ENCODE assay signal across 21 cellular contexts in genomic region chr14:93303659-93304058, GRCh38. TPM values are rescaled to one million over a fixed set of nuclear protein-coding genes. Genes with fewer than 3 reads are reported as not detected.
DNase-seq lines count a peak whose midpoint lies in the region; ATAC-seq and TF ChIP-seq lines count a peak whose summit lies in the region.
"Had no signal": no experiment of that assay in that cellular context is flagged by ENCODE, and none has a peak within 500 bp of the region (broad histone marks: within the 10 kb centered on the region; RNA-seq: fewer than 3 reads in every experiment).

No MANE protein-coding gene starts in this region.

- POLR2A ChIA-PET in HEK293T (lab: Yijun Ruan, JAX), result no interaction called here

- 29% methylated on average over 3 of the region's 3 CpGs for WGBS in right cardiac atrium

- peaks cover 15% of the 10 kb centered on the region for H3K4me1 ChIP-seq in right cardiac atrium (ENCODE audit: control insufficient read depth, insufficient read depth, low read length)

- 0 out of 2 replicates have a peak, but pooled peaks cover 4% of the 10 kb centered on the region for H3K36me3 ChIP-seq in WERI-Rb-1

- H3K9me3 ChIP-seq in WERI-Rb-1 (ENCODE audit: severe bottlenecking) (peaks cover 2% of the 10 kb centered on the region), right cardiac atrium (ENCODE audit: control insufficient read depth, low read length) (no peaks in the 10 kb centered on the region)
- H3K9me3 ChIP-seq: psoas muscle had no signal

- peak overlapping the region; percentile 60 for H3K27ac ChIP-seq in WERI-Rb-1
- H3K27ac ChIP-seq in right cardiac atrium (ENCODE audit: low read length), result no peak overlapping the region
- H3K27ac ChIP-seq: psoas muscle had no signal

- H3K4me3 ChIP-seq in WERI-Rb-1 (ENCODE audit: low read depth, low read length) (no peak overlapping the region), right cardiac atrium (ENCODE audit: low read length) (no peak overlapping the region)
- H3K4me3 ChIP-seq: psoas muscle had no signal

- peak; percentile 86 to 91 for ATAC-seq in right cardiac atrium
- ATAC-seq: psoas muscle had no signal

- intact Hi-C loops in right cardiac atrium (cut with DNase I), result no loop called here

- H3K27me3 ChIP-seq in WERI-Rb-1 (ENCODE audit: insufficient read depth, low read depth, severe bottlenecking) (no peaks in the 10 kb centered on the region), right cardiac atrium (ENCODE audit: control insufficient read depth, insufficient read depth) (no peaks in the 10 kb centered on the region)

- TF ChIP-seq CTCF in WERI-Rb-1 (IDR thresholded peaks at IDR 0.05; ENCODE audit: low read depth, low read length), result no peak

- DNase-seq in HUDEP-2 (lab: John Stamatoyannopoulos, UW; ENCODE audit: unreplicated experiment in 76 of 76) (peak in 66 of 76 experiments; percentile 11 to 80 (median 56)), WERI-Rb-1 (peak; percentile 87), right cardiac atrium (peak in 2 of 3 donors; percentile 42 to 72), putamen (ENCODE audit: low spot score) (peak; percentile 37), SKM-1 (lab: John Stamatoyannopoulos, UW; ENCODE audit: unreplicated experiment) (no peak), HEK293T (ENCODE audit: extremely low spot score) (no peak), NCI-H1105 (lab: John Stamatoyannopoulos, UW) (no peak)
- no peak for DNase-seq in activated naive CD4-positive, alpha-beta T cell (lab: John Stamatoyannopoulos, UW)
- DNase-seq: activated CD8-positive, alpha-beta memory T cell treated with anti-CD3 and anti-CD28 coated beads, Interleukin-2, amount 50 U/mL, for 4 hours; activated gamma-delta T cell treated with Interleukin-2 at 50 U/mL for 16 hours; DMS79; glutamatergic neuron; KG1; NCI-H1092; psoas muscle; SHP77; stimulated activated CD4-positive, alpha-beta T cell treated with anti-CD3 and anti-CD28 coated beads, Interleukin-15, amount 100 ng/mL, for 24 hours had no signal

- CTCF ChIA-PET in HEK293T (lab: Yijun Ruan, JAX), result interaction anchor here (0.6 kb wide), 1 partner anchor 233 kb away, joined by 3 read pairs; no protein-coding TSS in a partner anchor

TF ChIP-seq in HEK293T, 16 proteins besides CTCF, POLR2A, EP300 and RAD21:
- no peak for TF ChIP-seq HDGF (IDR thresholded peaks at IDR 0.05; ENCODE audit: borderline replicate concordance)
- TF ChIP-seq ZNF384 (IDR thresholded peaks at IDR 0.05), result no peak
- no peak for TF ChIP-seq TARDBP (IDR thresholded peaks at IDR 0.05)
- no peak for TF ChIP-seq ARNT (IDR thresholded peaks at IDR 0.05)
- TF ChIP-seq NFRKB (IDR thresholded peaks at IDR 0.05), result no peak
- no peak for TF ChIP-seq L3MBTL2 (conservative IDR thresholded peaks at IDR 0.05)
- no peak for TF ChIP-seq CTBP1 (IDR thresholded peaks at IDR 0.05; ENCODE audit: borderline replicate concordance)
- no peak for TF ChIP-seq BHLHE40 (IDR thresholded peaks at IDR 0.05; ENCODE audit: borderline replicate concordance)
- no peak for TF ChIP-seq FOXK2 (IDR thresholded peaks at IDR 0.05)
- TF ChIP-seq LEF1 (IDR thresholded peaks at IDR 0.05; ENCODE audit: borderline replicate concordance), result no peak
- no peak for TF ChIP-seq FOXA1 (IDR thresholded peaks at IDR 0.05)
- TF ChIP-seq PKNOX1 (IDR thresholded peaks at IDR 0.05), result no peak
- no peak for TF ChIP-seq FOXM1 (IDR thresholded peaks at IDR 0.05; ENCODE audit: borderline replicate concordance)
- TF ChIP-seq SP1 (IDR thresholded peaks at IDR 0.05), result no peak
TF ChIP-seq in HEK293T: peak in this region for 0.

RNA-seq across cellular contexts. Expression of gene BTBD7, which starts 29.2 kb away (rescaled TPM):
- 10 to 100 TPM; 27.9 to 32.2 (median 30.0) TPM for total RNA-seq in right cardiac atrium
- 8.5 TPM for polyA plus RNA-seq in right cardiac atrium

RNA-seq across cellular contexts. Expression of gene COX8C, which starts 43.3 kb away (rescaled TPM):
- 1 to 10 TPM in 1 of 4 donors, not detected in 3; 1.1 TPM for total RNA-seq in right cardiac atrium
- polyA plus RNA-seq in right cardiac atrium, result 0.32 TPM
- total RNA-seq: epithelial cell of proximal tubule; kidney epithelial cell; T-helper 2 cell treated with Interferon-gamma antibody and Interleukin-4, amounts not matched to agents 100 ng/mL and 5 ng/mL, for 36 hours; ureter had no signal

Comparison
In these comparisons a context has a peak if more than half of its experiments do, and no peak if none do; other contexts are left out.
1. DNase-seq: peak in HUDEP-2 (66 of 76), WERI-Rb-1 (single experiment), right cardiac atrium (2 of 3) and putamen (single experiment); none in activated naive CD4-positive, alpha-beta T cell (0 of 4), SKM-1 (single experiment), HEK293T (single experiment) and NCI-H1105 (single experiment).